ENCODE assay signal across 1 cellular context in the genomic region with DNA sequence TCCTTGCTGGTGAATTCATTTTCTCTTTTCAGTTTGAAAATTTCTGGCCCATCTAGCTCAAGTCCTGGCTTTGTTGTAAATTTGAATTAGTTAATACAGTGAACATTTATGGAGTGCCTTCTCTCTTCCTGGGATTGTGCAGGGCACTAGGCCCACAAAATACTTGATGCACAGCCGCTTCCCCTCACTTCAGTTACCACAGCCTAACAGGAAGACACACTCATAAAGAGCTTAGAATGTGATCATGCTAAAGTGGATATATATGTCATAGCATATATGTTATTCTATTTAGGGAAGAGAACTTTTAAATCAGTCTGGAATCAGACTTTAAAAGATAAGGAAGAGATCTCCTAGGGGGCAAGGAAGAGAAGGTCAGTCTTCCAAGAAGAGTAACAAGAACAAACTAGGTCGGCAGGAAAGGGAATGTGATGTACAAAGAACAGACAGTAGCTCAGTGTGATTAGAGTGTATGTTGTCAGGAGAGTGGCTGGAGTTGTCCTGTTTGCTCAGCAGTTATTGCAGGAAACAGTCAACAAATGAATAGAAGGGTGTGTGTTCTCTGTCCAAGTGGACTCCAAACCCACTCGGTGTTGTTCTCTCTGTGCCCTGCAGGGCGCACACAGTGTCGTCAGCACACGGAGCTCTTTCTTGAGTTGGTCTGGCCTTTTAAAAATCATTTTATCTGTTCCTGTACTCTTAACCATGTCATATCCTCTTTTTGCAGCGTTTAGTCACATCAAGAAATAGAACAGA.
TF ChIP-seq lines count a peak whose summit lies in the region.

No MANE protein-coding gene starts in this region.

TF ChIP-seq in K562, 482 proteins besides CTCF, POLR2A, EP300 and RAD21 (continued from another document):
- TF ChIP-seq, protein P1, sequence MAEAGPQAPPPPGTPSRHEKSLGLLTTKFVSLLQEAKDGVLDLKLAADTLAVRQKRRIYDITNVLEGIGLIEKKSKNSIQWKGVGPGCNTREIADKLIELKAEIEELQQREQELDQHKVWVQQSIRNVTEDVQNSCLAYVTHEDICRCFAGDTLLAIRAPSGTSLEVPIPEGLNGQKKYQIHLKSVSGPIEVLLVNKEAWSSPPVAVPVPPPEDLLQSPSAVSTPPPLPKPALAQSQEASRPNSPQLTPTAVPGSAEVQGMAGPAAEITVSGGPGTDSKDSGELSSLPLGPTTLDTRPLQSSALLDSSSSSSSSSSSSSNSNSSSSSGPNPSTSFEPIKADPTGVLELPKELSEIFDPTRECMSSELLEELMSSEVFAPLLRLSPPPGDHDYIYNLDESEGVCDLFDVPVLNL (CRISPR knock-in tag; IDR thresholded peaks at IDR 0.05; ENCODE audit: low read depth) = no peak
- TF ChIP-seq, protein P2, sequence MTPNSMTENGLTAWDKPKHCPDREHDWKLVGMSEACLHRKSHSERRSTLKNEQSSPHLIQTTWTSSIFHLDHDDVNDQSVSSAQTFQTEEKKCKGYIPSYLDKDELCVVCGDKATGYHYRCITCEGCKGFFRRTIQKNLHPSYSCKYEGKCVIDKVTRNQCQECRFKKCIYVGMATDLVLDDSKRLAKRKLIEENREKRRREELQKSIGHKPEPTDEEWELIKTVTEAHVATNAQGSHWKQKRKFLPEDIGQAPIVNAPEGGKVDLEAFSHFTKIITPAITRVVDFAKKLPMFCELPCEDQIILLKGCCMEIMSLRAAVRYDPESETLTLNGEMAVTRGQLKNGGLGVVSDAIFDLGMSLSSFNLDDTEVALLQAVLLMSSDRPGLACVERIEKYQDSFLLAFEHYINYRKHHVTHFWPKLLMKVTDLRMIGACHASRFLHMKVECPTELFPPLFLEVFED (CRISPR knock-in tag; conservative IDR thresholded peaks at IDR 0.05) = no peak
- TF ChIP-seq, protein P3, sequence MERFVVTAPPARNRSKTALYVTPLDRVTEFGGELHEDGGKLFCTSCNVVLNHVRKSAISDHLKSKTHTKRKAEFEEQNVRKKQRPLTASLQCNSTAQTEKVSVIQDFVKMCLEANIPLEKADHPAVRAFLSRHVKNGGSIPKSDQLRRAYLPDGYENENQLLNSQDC (CRISPR knock-in tag; IDR thresholded peaks at IDR 0.05) = no peak
- TF ChIP-seq RBM15 (IDR thresholded peaks at IDR 0.05; ENCODE audit: insufficient read depth, low read length) (no peak), NFATC3 (IDR thresholded peaks at IDR 0.05) (no peak), SMARCB1 (IDR thresholded peaks at IDR 0.05; ENCODE audit: insufficient read length, low read depth) (no peak), ZNF232 (CRISPR knock-in tag; IDR thresholded peaks at IDR 0.05) (no peak), CREB1 (IDR thresholded peaks at IDR 0.05) (no peak), CREB1 (CRISPR knock-in tag; IDR thresholded peaks at IDR 0.05) (no peak), EZH2 (IDR thresholded peaks at IDR 0.05; ENCODE audit: borderline replicate concordance, low read depth, low read length) (no peak), PHF20 (IDR thresholded peaks at IDR 0.05; ENCODE audit: partially characterized antibody) (no peak), ZNF134 (CRISPR knock-in tag; conservative IDR thresholded peaks at IDR 0.05) (no peak), ZNF75A (CRISPR knock-in tag; IDR thresholded peaks at IDR 0.05) (no peak), NCOA1 (IDR thresholded peaks at IDR 0.05; ENCODE audit: low read depth) (no peak), BCOR (IDR thresholded peaks at IDR 0.05) (no peak), HNRNPL (IDR thresholded peaks at IDR 0.05; ENCODE audit: low read depth, low read length) (no peak), SP2 (IDR thresholded peaks at IDR 0.05; ENCODE audit: extremely low read depth, low read depth, low read length, poor library complexity, severe bottlenecking) (no peak)
- TF ChIP-seq, protein P4, sequence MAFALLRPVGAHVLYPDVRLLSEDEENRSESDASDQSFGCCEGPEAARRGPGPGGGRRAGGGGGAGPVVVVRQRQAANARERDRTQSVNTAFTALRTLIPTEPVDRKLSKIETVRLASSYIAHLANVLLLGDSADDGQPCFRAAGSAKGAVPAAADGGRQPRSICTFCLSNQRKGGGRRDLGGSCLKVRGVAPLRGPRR (CRISPR knock-in tag; IDR thresholded peaks at IDR 0.05) = no peak
